In the genomic region with DNA sequence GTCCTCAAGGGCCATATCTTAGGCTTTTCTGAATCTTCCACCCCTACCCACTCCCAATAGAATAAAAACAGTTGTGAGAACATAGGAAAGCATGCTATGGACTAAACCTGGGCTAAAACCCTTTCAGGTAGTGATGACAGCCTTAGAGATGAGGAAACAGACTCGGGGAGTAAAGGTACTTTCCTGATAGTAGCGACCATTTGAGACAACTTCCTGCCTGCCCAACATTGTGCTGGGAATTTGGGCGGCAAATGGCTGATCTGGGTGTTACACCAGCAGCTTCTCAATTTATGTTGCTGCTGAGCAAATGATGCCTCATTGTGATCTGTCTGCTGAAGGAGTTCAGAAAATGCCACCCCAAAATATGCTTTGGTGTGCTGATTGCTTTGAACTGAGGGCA, we compare ENCODE assay signal across 9 cellular contexts.
"Had no signal": no experiment of that assay in that cellular context is flagged by ENCODE, and none has a peak within 500 bp of the region (broad histone marks: within the 10 kb centered on the region; RNA-seq: fewer than 3 reads in every experiment).

No MANE protein-coding gene starts in this region.

- H3K27ac Mint-ChIP-seq: GM23338, H9 had no signal

- H3K9me3 Mint-ChIP-seq: GM23338 had no signal

- FAIRE-seq: H1, H54, HTR-8/SVneo had no signal

- H3K4me1 Mint-ChIP-seq: GM23338, H9 had no signal

- DNase-seq: H9, HCEC 1CT, IMR-90, KG1 had no signal

- H3K4me3 ChIP-seq: GM23338, K562 had no signal

- ATAC-seq: GM23338, K562 had no signal

- H3K4me2 ChIP-seq: GM23338 had no signal

- H3K4me3 Mint-ChIP-seq: GM23338, H9 had no signal

- H2AFZ ChIP-seq: GM23338 had no signal
